8 cellular contexts compared by ENCODE assay signal in genomic region chr1:12173631-12174121, GRCh38. TPM values are rescaled to one million over a fixed set of nuclear protein-coding genes. Genes with fewer than 3 reads are reported as not detected.
DNase-seq lines count a peak whose midpoint lies in the region; ATAC-seq, FAIRE-seq and TF ChIP-seq lines count a peak whose summit lies in the region.

No MANE protein-coding gene starts in this region.

- TF ChIP-seq RAD21 in HepG2 (CRISPR knock-in tag; IDR thresholded peaks at IDR 0.05), result no peak

- in situ Hi-C loops in HepG2 (cut with HindIII; ENCODE audit: extremely low pct_ligation_motif_present, low pct_unique_long_range_greater_than_20kb), result no loop called here

- FAIRE-seq in HepG2 (lab: Jason Lieb, UNC), result no peak
- no peak for FAIRE-seq in RCC 7860 (lab: Jason Lieb, UNC)

- H3K4me3 Mint-ChIP-seq in activated T-helper 1 cell treated with anti-CD3 and anti-CD28 coated beads, Interleukin-12 subunit alpha, Interleukin-12 subunit beta, Interleukin-2, Interleukin-4 antibody, amounts not matched to agents 30 ng/mL and 10 ng/mL and 1 ng/mL, durations not matched to agents 14 hours and 24 hours and 36 hours, result peak overlapping the region; percentile 84

- H3K27me3 ChIP-seq in HepG2 (ENCODE audit: control insufficient read depth in 1 of 2, insufficient read depth in 2 of 2, low read length in 2 of 2), result peaks cover 4 to 36% of the 10 kb centered on the region in 2 experiments; a peak in 4 of 5 replicates

- no peak overlapping the region for H2AFZ ChIP-seq in HepG2 (ENCODE audit: low read length)

- peaks cover 4% of the 10 kb centered on the region for H3K9me3 Mint-ChIP-seq in activated T-helper 1 cell treated with anti-CD3 and anti-CD28 coated beads, Interleukin-12 subunit alpha, Interleukin-12 subunit beta, Interleukin-2, Interleukin-4 antibody, amounts not matched to agents 30 ng/mL and 10 ng/mL and 1 ng/mL, durations not matched to agents 14 hours and 24 hours and 36 hours

- no peak overlapping the region for H3K27ac ChIP-seq in HepG2 (ENCODE audit: extremely low read length, insufficient read depth, low read length)

- intact Hi-C loops in activated T-helper 1 cell treated with anti-CD3 and anti-CD28 coated beads, Interleukin-12 subunit alpha, Interleukin-12 subunit beta, Interleukin-2, Interleukin-4 antibody, amounts not matched to agents 30 ng/mL and 10 ng/mL and 1 ng/mL, durations not matched to agents 14 hours and 24 hours and 36 hours (cut with micrococcal nuclease), result no loop called here
- intact Hi-C loops in HepG2 (cut with micrococcal nuclease; ENCODE audit: unreplicated experiment), result no loop called here

- ATAC-seq in HepG2 (no peak), HG02623 (IDR thresholded peaks at IDR 0.05; ENCODE audit: unreplicated experiment) (no peak), HG02840 (IDR thresholded peaks at IDR 0.05; ENCODE audit: low FRiP score, unreplicated experiment) (no peak)

- TF ChIP-seq EP300 in HepG2 (IDR thresholded peaks at IDR 0.05; ENCODE audit: low read depth in 2 of 2, low read length in 2 of 2) (no peak), HepG2 (CRISPR knock-in tag; IDR thresholded peaks at IDR 0.05; ENCODE audit: borderline replicate concordance) (no peak)

- no peak for TF ChIP-seq POLR2A in HepG2 (IDR thresholded peaks at IDR 0.05; ENCODE audit: insufficient read depth in 1 of 2, low read depth in 2 of 2, low read length in 2 of 2)

- no peaks in the 10 kb centered on the region for H3K9me3 ChIP-seq in HepG2 (ENCODE audit: low read length)

- H3K4me3 ChIP-seq in HepG2 (replicated peaks in 1 of 3; ENCODE audit: insufficient read depth in 1 of 3, low read depth in 2 of 3, low read length in 3 of 3), result no peak overlapping the region

- POLR2A ChIA-PET in HepG2 (lab: Yijun Ruan, JAX), result no interaction called here

- no peaks in the 10 kb centered on the region for H3K27me3 Mint-ChIP-seq in activated T-helper 1 cell treated with anti-CD3 and anti-CD28 coated beads, Interleukin-12 subunit alpha, Interleukin-12 subunit beta, Interleukin-2, Interleukin-4 antibody, amounts not matched to agents 30 ng/mL and 10 ng/mL and 1 ng/mL, durations not matched to agents 14 hours and 24 hours and 36 hours (ENCODE audit: insufficient read depth)

- 48% methylated on average over 5 of the region's 11 CpGs for WGBS in HepG2 (ENCODE audit: low lambda C conversion rate)

- BruUV-seq in HepG2 (replicated peaks; lab: Mats Ljungman, UMichigan), result no TSS peak

- H3K4me1 Mint-ChIP-seq in activated T-helper 1 cell treated with anti-CD3 and anti-CD28 coated beads, Interleukin-12 subunit alpha, Interleukin-12 subunit beta, Interleukin-2, Interleukin-4 antibody, amounts not matched to agents 30 ng/mL and 10 ng/mL and 1 ng/mL, durations not matched to agents 14 hours and 24 hours and 36 hours (ENCODE audit: low read depth), result peaks cover 91% of the 10 kb centered on the region

- H4K20me1 ChIP-seq in HepG2 (ENCODE audit: insufficient read depth, low read length), result no peaks in the 10 kb centered on the region

- peak overlapping the region; percentile 99 for H3K27ac Mint-ChIP-seq in activated T-helper 1 cell treated with anti-CD3 and anti-CD28 coated beads, Interleukin-12 subunit alpha, Interleukin-12 subunit beta, Interleukin-2, Interleukin-4 antibody, amounts not matched to agents 30 ng/mL and 10 ng/mL and 1 ng/mL, durations not matched to agents 14 hours and 24 hours and 36 hours

- CTCF ChIA-PET in HepG2 (lab: Yijun Ruan, JAX; ENCODE audit: low intra/inter-chr PET ratio, low total read pairs), result no interaction called here

- peaks cover 55% of the 10 kb centered on the region for H3K36me3 Mint-ChIP-seq in activated T-helper 1 cell treated with anti-CD3 and anti-CD28 coated beads, Interleukin-12 subunit alpha, Interleukin-12 subunit beta, Interleukin-2, Interleukin-4 antibody, amounts not matched to agents 30 ng/mL and 10 ng/mL and 1 ng/mL, durations not matched to agents 14 hours and 24 hours and 36 hours (ENCODE audit: low read depth)

- H3K79me2 ChIP-seq in HepG2 (ENCODE audit: insufficient read depth, low read length), result no peaks in the 10 kb centered on the region

- DNase-seq in NOMO-1 (lab: John Stamatoyannopoulos, UW; ENCODE audit: unreplicated experiment in 2 of 2) (peak; percentile 62 to 70), HepG2 (ENCODE audit: low spot score) (no peak), RCC 7860 (ENCODE audit: low spot score) (no peak), NCI-H1092 (lab: John Stamatoyannopoulos, UW) (no peak)
- DNase-seq in activated T-helper 1 cell treated with anti-CD3 and anti-CD28 coated beads, Interleukin-12 subunit alpha, Interleukin-12 subunit beta, Interleukin-2, Interleukin-4 antibody, amounts not matched to agents 30 ng/mL and 10 ng/mL and 1 ng/mL, durations not matched to agents 14 hours and 24 hours and 36 hours (ENCODE audit: low spot score), result peak; percentile 87
- DNase-seq in stimulated activated CD8-positive, alpha-beta memory T cell treated with anti-CD3 and anti-CD28 coated beads, Interleukin-2, amount 100 ng/mL, for 48 hours (ENCODE audit: low read depth in 2 of 2), result peak; percentile 69 to 91

- H3K9ac ChIP-seq in HepG2 (ENCODE audit: insufficient read depth, low read depth, low read length), result no peak overlapping the region

- no peaks in the 10 kb centered on the region for H3K36me3 ChIP-seq in HepG2 (replicated peaks in 1 of 2; ENCODE audit: control insufficient read depth in 1 of 2, insufficient read depth in 2 of 2, low read length in 2 of 2)

- H3K4me2 ChIP-seq in HepG2 (ENCODE audit: low read depth, low read length), result no peak overlapping the region

- TF ChIP-seq CTCF in HepG2 (CRISPR knock-in tag; IDR thresholded peaks at IDR 0.05), result no peak

- H3K4me1 ChIP-seq in HepG2 (ENCODE audit: insufficient read depth, low read length), result peaks cover 19% of the 10 kb centered on the region

TF ChIP-seq in HepG2, 621 proteins besides CTCF, POLR2A, EP300 and RAD21 (continues in another document):
- TF ChIP-seq CREB1 (IDR thresholded peaks at IDR 0.05) (peak; percentile 70), CREB1 (CRISPR knock-in tag; IDR thresholded peaks at IDR 0.05) (no peak)

RNA-seq across cellular contexts. Expression of gene TNFRSF1B, which starts 6.9 kb away (rescaled TPM):
- 211 and 213 TPM in 2 replicates for total RNA-seq in activated T-helper 1 cell treated with anti-CD3 and anti-CD28 coated beads, Interleukin-12 subunit alpha, Interleukin-12 subunit beta, Interleukin-2, Interleukin-4 antibody, amounts not matched to agents 30 ng/mL and 10 ng/mL and 1 ng/mL, durations not matched to agents 14 hours and 24 hours and 36 hours
- total RNA-seq in HepG2 (2016; rRNA removed; fragmentation: Illumina TruSeq; extraction: Trizol), result 0.04 TPM in 1 of 2 replicates, not detected in the other
- not detected in 2 replicates for total RNA-seq in HepG2 (2016; cell fraction: cytosol; rRNA removed; fragmentation: Illumina TruSeq; extraction: Trizol; ENCODE audit: low read depth)
- not detected in 2 replicates for total RNA-seq in HepG2 (2016; cell fraction: insoluble cytoplasmic fraction; rRNA removed; fragmentation: Illumina TruSeq; extraction: Trizol)
- not detected in 2 replicates for total RNA-seq in HepG2 (2016; cell fraction: membrane; rRNA removed; fragmentation: Illumina TruSeq; extraction: Trizol)
- not detected in 2 replicates for total RNA-seq in HepG2 (2016; cell fraction: nucleus; rRNA removed; fragmentation: Illumina TruSeq; extraction: Trizol)
- 0.11 and 0.29 TPM in 2 replicates for polyA plus RNA-seq in HepG2 (2011; rRNA removed)
- 0.05 and 0.07 TPM in 2 replicates for polyA plus RNA-seq in HepG2 (2011; cell fraction: cytosol; rRNA removed)
- 0.05 TPM in 2 replicates for polyA plus RNA-seq in HepG2 (2011; cell fraction: nucleus; rRNA removed)
- polyA plus RNA-seq in HepG2 (2012), result not detected in 2 replicates
- polyA plus RNA-seq in HepG2 (2016; cell fraction: cytosol; fragmentation: Illumina TruSeq; extraction: Trizol; ENCODE audit: low read depth), result not detected in 2 replicates
- polyA plus RNA-seq in HepG2 (2016; cell fraction: insoluble cytoplasmic fraction; fragmentation: Illumina TruSeq; extraction: Trizol; ENCODE audit: low read depth), result not detected in 2 replicates
- polyA plus RNA-seq in HepG2 (2016; cell fraction: membrane; fragmentation: Illumina TruSeq; extraction: Trizol; ENCODE audit: low read depth), result not detected in 2 replicates
- not detected in 2 replicates for polyA plus RNA-seq in HepG2 (2016; cell fraction: nucleus; fragmentation: Illumina TruSeq; extraction: Trizol; ENCODE audit: insufficient read depth, low read depth)
- 0.14 and 1.1 TPM in 2 replicates for polyA minus RNA-seq in HepG2 (2011; rRNA and poly(A)+ RNA removed; ENCODE audit: low replicate concordance)
- polyA minus RNA-seq in HepG2 (2011; cell fraction: cytosol; rRNA and poly(A)+ RNA removed), result not detected in 2 replicates
- polyA minus RNA-seq in HepG2 (2011; cell fraction: nucleus; rRNA and poly(A)+ RNA removed), result 0.90 TPM in 1 of 2 replicates, not detected in the other

RNA-seq across cellular contexts. Expression of gene VPS13D, which starts 56.2 kb away (rescaled TPM):
- 33.6 and 35.7 TPM in 2 replicates for total RNA-seq in activated T-helper 1 cell treated with anti-CD3 and anti-CD28 coated beads, Interleukin-12 subunit alpha, Interleukin-12 subunit beta, Interleukin-2, Interleukin-4 antibody, amounts not matched to agents 30 ng/mL and 10 ng/mL and 1 ng/mL, durations not matched to agents 14 hours and 24 hours and 36 hours
- total RNA-seq in HepG2 (2016; rRNA removed; fragmentation: Illumina TruSeq; extraction: Trizol), result 13.9 and 14.2 TPM in 2 replicates
- total RNA-seq in HepG2 (2016; cell fraction: cytosol; rRNA removed; fragmentation: Illumina TruSeq; extraction: Trizol; ENCODE audit: low read depth), result 5.8 and 6.7 TPM in 2 replicates
- 10.6 and 11.0 TPM in 2 replicates for total RNA-seq in HepG2 (2016; cell fraction: insoluble cytoplasmic fraction; rRNA removed; fragmentation: Illumina TruSeq; extraction: Trizol)
- total RNA-seq in HepG2 (2016; cell fraction: membrane; rRNA removed; fragmentation: Illumina TruSeq; extraction: Trizol), result 4.5 and 5.9 TPM in 2 replicates
- 20.5 and 26.2 TPM in 2 replicates for total RNA-seq in HepG2 (2016; cell fraction: nucleus; rRNA removed; fragmentation: Illumina TruSeq; extraction: Trizol)
- 8.6 and 9.2 TPM in 2 replicates for polyA plus RNA-seq in HepG2 (2011; rRNA removed)
- 7.0 and 8.7 TPM in 2 replicates for polyA plus RNA-seq in HepG2 (2011; cell fraction: cytosol; rRNA removed)
- polyA plus RNA-seq in HepG2 (2011; cell fraction: nucleus; rRNA removed), result 16.7 and 19.0 TPM in 2 replicates
- polyA plus RNA-seq in HepG2 (2012), result 7.3 and 7.6 TPM in 2 replicates
- 0.57 and 0.77 TPM in 2 replicates for polyA plus RNA-seq in HepG2 (2016; cell fraction: cytosol; fragmentation: Illumina TruSeq; extraction: Trizol; ENCODE audit: low read depth)
- polyA plus RNA-seq in HepG2 (2016; cell fraction: insoluble cytoplasmic fraction; fragmentation: Illumina TruSeq; extraction: Trizol; ENCODE audit: low read depth), result 7.9 and 10.6 TPM in 2 replicates
- 1.4 and 1.5 TPM in 2 replicates for polyA plus RNA-seq in HepG2 (2016; cell fraction: membrane; fragmentation: Illumina TruSeq; extraction: Trizol; ENCODE audit: low read depth)
- 10.4 and 11.0 TPM in 2 replicates for polyA plus RNA-seq in HepG2 (2016; cell fraction: nucleus; fragmentation: Illumina TruSeq; extraction: Trizol; ENCODE audit: insufficient read depth, low read depth)
- polyA minus RNA-seq in HepG2 (2011; rRNA and poly(A)+ RNA removed; ENCODE audit: low replicate concordance), result 26.2 and 54.8 TPM in 2 replicates
- 11.6 and 12.3 TPM in 2 replicates for polyA minus RNA-seq in HepG2 (2011; cell fraction: cytosol; rRNA and poly(A)+ RNA removed)
- polyA minus RNA-seq in HepG2 (2011; cell fraction: nucleus; rRNA and poly(A)+ RNA removed), result 52.4 and 72.0 TPM in 2 replicates

Comparison
In these comparisons a context has a peak if more than half of its experiments do, and no peak if none do; other contexts are left out.
1. DNase-seq: peak in NOMO-1 (2 of 2), activated T-helper 1 cell treated with anti-CD3 and anti-CD28 coated beads, Interleukin-12 subunit alpha, Interleukin-12 subunit beta, Interleukin-2, Interleukin-4 antibody, amounts not matched to agents 30 ng/mL and 10 ng/mL and 1 ng/mL, durations not matched to agents 14 hours and 24 hours and 36 hours (single experiment) and stimulated activated CD8-positive, alpha-beta memory T cell treated with anti-CD3 and anti-CD28 coated beads, Interleukin-2, amount 100 ng/mL, for 48 hours (2 of 2); none in HepG2 (single experiment), RCC 7860 (single experiment) and NCI-H1092 (single experiment).
2. RNA of gene TNFRSF1B, which starts 6.9 kb away (total RNA-seq): 211 to 213 TPM in activated T-helper 1 cell treated with anti-CD3 and anti-CD28 coated beads, Interleukin-12 subunit alpha, Interleukin-12 subunit beta, Interleukin-2, Interleukin-4 antibody, amounts not matched to agents 30 ng/mL and 10 ng/mL and 1 ng/mL, durations not matched to agents 14 hours and 24 hours and 36 hours; 0.04 TPM in HepG2; every median in the first group is over 100 times any median in the second.